2 cellular contexts compared by ENCODE assay signal in the genomic region with DNA sequence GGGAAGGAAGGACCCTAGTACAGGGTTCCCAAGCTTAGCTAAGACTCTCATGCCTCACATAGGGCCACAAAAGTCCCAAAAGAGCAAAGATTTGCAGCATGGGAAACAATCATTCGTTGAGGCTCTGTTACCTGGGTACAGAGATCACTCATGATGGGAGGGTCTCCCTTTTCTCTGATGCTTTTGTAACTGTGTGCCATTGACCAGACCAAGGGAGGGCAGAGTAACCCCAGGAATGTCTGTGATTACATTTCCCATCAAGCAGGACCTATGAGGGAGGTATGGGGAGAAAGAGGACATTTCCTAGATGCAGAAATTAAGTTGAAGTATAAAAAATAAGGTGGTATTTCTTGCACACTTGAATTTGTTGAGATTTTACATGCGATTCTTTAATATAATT.
TF ChIP-seq lines count a peak whose summit lies in the region.

No MANE protein-coding gene starts in this region.

TF ChIP-seq in GM23338, 12 proteins besides CTCF, POLR2A, EP300 and RAD21:
- TF ChIP-seq JUNB (IDR thresholded peaks at IDR 0.05; ENCODE audit: unreplicated experiment) (no peak), ZNF462 (CRISPR knock-in tag; IDR thresholded peaks at IDR 0.05) (no peak), CREB1 (CRISPR knock-in tag; IDR thresholded peaks at IDR 0.05; ENCODE audit: low read depth) (no peak), STAT1 (IDR thresholded peaks at IDR 0.05; ENCODE audit: unreplicated experiment) (no peak), EZH2 (IDR thresholded peaks at IDR 0.05; ENCODE audit: low read depth, unreplicated experiment) (no peak), ZNF331 (CRISPR knock-in tag; IDR thresholded peaks at IDR 0.05; ENCODE audit: low read depth) (no peak), POLR2AphosphoS5 (IDR thresholded peaks at IDR 0.05; ENCODE audit: low read depth) (no peak), NANOG (IDR thresholded peaks at IDR 0.05; ENCODE audit: borderline replicate concordance) (no peak)
- TF ChIP-seq, protein P1, sequence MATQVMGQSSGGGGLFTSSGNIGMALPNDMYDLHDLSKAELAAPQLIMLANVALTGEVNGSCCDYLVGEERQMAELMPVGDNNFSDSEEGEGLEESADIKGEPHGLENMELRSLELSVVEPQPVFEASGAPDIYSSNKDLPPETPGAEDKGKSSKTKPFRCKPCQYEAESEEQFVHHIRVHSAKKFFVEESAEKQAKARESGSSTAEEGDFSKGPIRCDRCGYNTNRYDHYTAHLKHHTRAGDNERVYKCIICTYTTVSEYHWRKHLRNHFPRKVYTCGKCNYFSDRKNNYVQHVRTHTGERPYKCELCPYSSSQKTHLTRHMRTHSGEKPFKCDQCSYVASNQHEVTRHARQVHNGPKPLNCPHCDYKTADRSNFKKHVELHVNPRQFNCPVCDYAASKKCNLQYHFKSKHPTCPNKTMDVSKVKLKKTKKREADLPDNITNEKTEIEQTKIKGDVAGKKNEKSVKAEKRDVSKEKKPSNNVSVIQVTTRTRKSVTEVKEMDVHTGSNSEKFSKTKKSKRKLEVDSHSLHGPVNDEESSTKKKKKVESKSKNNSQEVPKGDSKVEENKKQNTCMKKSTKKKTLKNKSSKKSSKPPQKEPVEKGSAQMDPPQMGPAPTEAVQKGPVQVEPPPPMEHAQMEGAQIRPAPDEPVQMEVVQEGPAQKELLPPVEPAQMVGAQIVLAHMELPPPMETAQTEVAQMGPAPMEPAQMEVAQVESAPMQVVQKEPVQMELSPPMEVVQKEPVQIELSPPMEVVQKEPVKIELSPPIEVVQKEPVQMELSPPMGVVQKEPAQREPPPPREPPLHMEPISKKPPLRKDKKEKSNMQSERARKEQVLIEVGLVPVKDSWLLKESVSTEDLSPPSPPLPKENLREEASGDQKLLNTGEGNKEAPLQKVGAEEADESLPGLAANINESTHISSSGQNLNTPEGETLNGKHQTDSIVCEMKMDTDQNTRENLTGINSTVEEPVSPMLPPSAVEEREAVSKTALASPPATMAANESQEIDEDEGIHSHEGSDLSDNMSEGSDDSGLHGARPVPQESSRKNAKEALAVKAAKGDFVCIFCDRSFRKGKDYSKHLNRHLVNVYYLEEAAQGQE (IDR thresholded peaks at IDR 0.05; ENCODE audit: unreplicated experiment) = no peak
- TF ChIP-seq, protein P2, sequence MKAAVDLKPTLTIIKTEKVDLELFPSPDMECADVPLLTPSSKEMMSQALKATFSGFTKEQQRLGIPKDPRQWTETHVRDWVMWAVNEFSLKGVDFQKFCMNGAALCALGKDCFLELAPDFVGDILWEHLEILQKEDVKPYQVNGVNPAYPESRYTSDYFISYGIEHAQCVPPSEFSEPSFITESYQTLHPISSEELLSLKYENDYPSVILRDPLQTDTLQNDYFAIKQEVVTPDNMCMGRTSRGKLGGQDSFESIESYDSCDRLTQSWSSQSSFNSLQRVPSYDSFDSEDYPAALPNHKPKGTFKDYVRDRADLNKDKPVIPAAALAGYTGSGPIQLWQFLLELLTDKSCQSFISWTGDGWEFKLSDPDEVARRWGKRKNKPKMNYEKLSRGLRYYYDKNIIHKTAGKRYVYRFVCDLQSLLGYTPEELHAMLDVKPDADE (IDR thresholded peaks at IDR 0.05) = no peak

TF ChIP-seq in H1, 55 proteins besides CTCF, POLR2A, EP300 and RAD21:
- TF ChIP-seq YY1 (IDR thresholded peaks at IDR 0.05; ENCODE audit: low read depth, low read length) (no peak), NANOG (IDR thresholded peaks at IDR 0.05; ENCODE audit: insufficient read depth, low read depth, low read length, poor library complexity, severe bottlenecking) (no peak), SUZ12 (IDR thresholded peaks at IDR 0.05; ENCODE audit: low read length) (no peak), TAF1 (IDR thresholded peaks at IDR 0.05; ENCODE audit: low read depth, low read length) (no peak), CREB1 (IDR thresholded peaks at IDR 0.05) (no peak), GTF2F1 (IDR thresholded peaks at IDR 0.05; ENCODE audit: borderline replicate concordance, low read depth, low read length) (no peak), MAFK (IDR thresholded peaks at IDR 0.05; ENCODE audit: low read depth, low read length) (no peak), RFX5 (IDR thresholded peaks at IDR 0.05; ENCODE audit: borderline replicate concordance, low read depth, low read length) (no peak), POU5F1 (IDR thresholded peaks at IDR 0.05; ENCODE audit: low read depth, low read length) (no peak), MAX (IDR thresholded peaks at IDR 0.05) (no peak), KDM1A (IDR thresholded peaks at IDR 0.05; ENCODE audit: borderline replicate concordance, low read length) (no peak), TBP (IDR thresholded peaks at IDR 0.05; ENCODE audit: low read depth, low read length) (no peak), SIRT6 (IDR thresholded peaks at IDR 0.05; ENCODE audit: low read length) (no peak)
- TF ChIP-seq, protein P3, sequence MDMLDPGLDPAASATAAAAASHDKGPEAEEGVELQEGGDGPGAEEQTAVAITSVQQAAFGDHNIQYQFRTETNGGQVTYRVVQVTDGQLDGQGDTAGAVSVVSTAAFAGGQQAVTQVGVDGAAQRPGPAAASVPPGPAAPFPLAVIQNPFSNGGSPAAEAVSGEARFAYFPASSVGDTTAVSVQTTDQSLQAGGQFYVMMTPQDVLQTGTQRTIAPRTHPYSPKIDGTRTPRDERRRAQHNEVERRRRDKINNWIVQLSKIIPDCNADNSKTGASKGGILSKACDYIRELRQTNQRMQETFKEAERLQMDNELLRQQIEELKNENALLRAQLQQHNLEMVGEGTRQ (IDR thresholded peaks at IDR 0.05; ENCODE audit: low read length) = no peak
